Comparison of ENCODE assay signal across 8 cellular contexts in genomic region chr3:182710557-182711157, GRCh38.
DNase-seq lines count a peak whose midpoint lies in the region; ATAC-seq, FAIRE-seq and TF ChIP-seq lines count a peak whose summit lies in the region.

No MANE protein-coding gene starts in this region.

- H2AFZ ChIP-seq in OCI-LY1 (ENCODE audit: low read length) (no peak overlapping the region), neural progenitor cell (replicated peaks) (no peak overlapping the region)

- no peak overlapping the region for H3K9ac ChIP-seq in OCI-LY1 (ENCODE audit: low read length)
- no peak overlapping the region for H3K9ac ChIP-seq in neural progenitor cell

- H3K36me3 Mint-ChIP-seq in neural progenitor cell = no peaks in the 10 kb centered on the region

- H3K9me3 ChIP-seq in OCI-LY1 (ENCODE audit: low read length) = no peaks in the 10 kb centered on the region
- H3K9me3 ChIP-seq in neural progenitor cell (ENCODE audit: low read depth) = no peaks in the 10 kb centered on the region

- H3K9me2 ChIP-seq in OCI-LY1 (ENCODE audit: low read depth, low read length) = no peaks in the 10 kb centered on the region

- DNase-seq in AG08395 (ENCODE audit: low spot score) = peak; percentile 47
- DNase-seq in neural progenitor cell (ENCODE audit: low spot score) = peak; percentile 37
- no peak for DNase-seq in effector CD4-positive, alpha-beta T cell

- H3K9me3 Mint-ChIP-seq in neural progenitor cell = no peaks in the 10 kb centered on the region

- no peak overlapping the region for H3K4me3 ChIP-seq in OCI-LY1 (ENCODE audit: low read depth, low read length, poor library complexity, severe bottlenecking)
- H3K4me3 ChIP-seq in neural progenitor cell = no peak overlapping the region

- peaks cover 2% of the 10 kb centered on the region for H3K27me3 Mint-ChIP-seq in neural progenitor cell (ENCODE audit: insufficient read depth, low read depth)

- H3F3A ChIP-seq in OCI-LY1 (ENCODE audit: insufficient read depth, low read length) (no peaks in the 10 kb centered on the region), neural progenitor cell (ENCODE audit: low read depth) (no peaks in the 10 kb centered on the region)

- H3K79me2 ChIP-seq in OCI-LY1 (ENCODE audit: insufficient read depth, low read length) (no peaks in the 10 kb centered on the region), neural progenitor cell (ENCODE audit: low read depth) (no peaks in the 10 kb centered on the region)

- H3K27ac ChIP-seq in OCI-LY1 (ENCODE audit: low read depth, low read length, poor library complexity, severe bottlenecking) (no peak overlapping the region), neural progenitor cell (no peak overlapping the region)

- FAIRE-seq in endometrium (lab: Jason Lieb, UNC) = peak; percentile 45

- no peaks in the 10 kb centered on the region for H3K27me3 ChIP-seq in OCI-LY1 (ENCODE audit: insufficient read depth, low read length)
- no peaks in the 10 kb centered on the region for H3K27me3 ChIP-seq in neural progenitor cell

- H3K4me1 Mint-ChIP-seq in neural progenitor cell = no peaks in the 10 kb centered on the region

- peak; percentile 61 for ATAC-seq in HG03175 (IDR thresholded peaks at IDR 0.05; ENCODE audit: unreplicated experiment)
- ATAC-seq in HG02642 (IDR thresholded peaks at IDR 0.05; ENCODE audit: poor library complexity, unreplicated experiment) = no peak

- H4K20me1 ChIP-seq in OCI-LY1 (ENCODE audit: insufficient read depth, low read length) = no peaks in the 10 kb centered on the region
- H4K20me1 ChIP-seq in neural progenitor cell (ENCODE audit: low read depth) = no peaks in the 10 kb centered on the region

- H3K4me2 ChIP-seq in OCI-LY1 (ENCODE audit: low read length) = no peak overlapping the region
- H3K4me2 ChIP-seq in neural progenitor cell = no peak overlapping the region

- H3K36me3 ChIP-seq in OCI-LY1 (ENCODE audit: insufficient read depth, low read length) (no peaks in the 10 kb centered on the region), neural progenitor cell (no peaks in the 10 kb centered on the region)

- H3K27ac Mint-ChIP-seq in neural progenitor cell = no peak overlapping the region

- TF ChIP-seq CTCF in GM12872 (IDR thresholded peaks at IDR 0.05; ENCODE audit: insufficient read depth, low read depth, low read length) (peak; percentile 56), OCI-LY1 (IDR thresholded peaks at IDR 0.05; ENCODE audit: low read length) (peak; percentile 93), neural progenitor cell (IDR thresholded peaks at IDR 0.05) (peak; percentile 81)

- no peak overlapping the region for H3K4me3 Mint-ChIP-seq in neural progenitor cell

- H3K4me1 ChIP-seq in OCI-LY1 (ENCODE audit: insufficient read depth, low read length, severe bottlenecking) (no peaks in the 10 kb centered on the region), neural progenitor cell (no peaks in the 10 kb centered on the region)
